In the genomic region with DNA sequence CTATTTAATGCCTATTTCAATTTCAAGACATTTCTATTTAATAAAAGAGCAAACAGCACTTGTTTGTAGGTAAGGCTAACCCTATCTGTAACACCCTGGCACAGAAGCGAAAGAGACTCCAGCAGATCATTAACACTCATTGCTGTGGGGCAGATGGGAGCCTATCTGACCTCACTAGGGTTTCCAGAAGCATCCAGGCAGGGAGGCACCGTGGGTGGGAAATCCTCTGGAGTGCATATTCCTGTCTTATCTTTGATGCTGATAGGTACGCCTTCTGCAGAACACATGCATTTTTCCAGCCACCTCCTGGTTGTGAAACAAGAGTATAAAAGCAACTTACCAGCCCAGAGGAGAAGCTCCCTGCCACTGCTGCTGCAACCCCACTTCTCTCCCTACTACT, we compare ENCODE assay signal across 28 cellular contexts.
DNase-seq lines count a peak whose midpoint lies in the region; ATAC-seq, FAIRE-seq and TF ChIP-seq lines count a peak whose summit lies in the region.
"Had no signal": no experiment of that assay in that cellular context is flagged by ENCODE, and none has a peak within 500 bp of the region (broad histone marks: within the 10 kb centered on the region; RNA-seq: fewer than 3 reads in every experiment).

No MANE protein-coding gene starts in this region.

- no peaks in the 10 kb centered on the region for H3K27me3 ChIP-seq in HUES6 (ENCODE audit: control insufficient read depth, insufficient read depth, low read length)
- no peaks in the 10 kb centered on the region for H3K27me3 ChIP-seq in body of pancreas
- H3K27me3 ChIP-seq: adrenal gland, esophagus squamous epithelium, gastroesophageal sphincter, Peyer's patch, SJCRH30 had no signal

- TF ChIP-seq POLR2A in body of pancreas (IDR thresholded peaks at IDR 0.05) (no peak), erythroblast (IDR thresholded peaks at IDR 0.05; ENCODE audit: low read length) (no peak)

- H3K36me3 Mint-ChIP-seq in progenitor cell of endocrine pancreas (ENCODE audit: insufficient read depth): peaks cover 16% of the 10 kb centered on the region
- H3K36me3 Mint-ChIP-seq: CD4-positive, CD25-positive, alpha-beta regulatory T cell; memory B cell had no signal

- H3K4me3 ChIP-seq in HUES6 (ENCODE audit: low read depth, low read length) (no peak overlapping the region), body of pancreas (no peak overlapping the region), kidney (ENCODE audit: low read length in 2 of 2) (peak overlapping the region; percentile 47 to 56)
- H3K4me3 ChIP-seq: adrenal gland, esophagus squamous epithelium, gastroesophageal sphincter, Peyer's patch, SJCRH30 had no signal

- peak overlapping the region; percentile 6 for H3K27ac Mint-ChIP-seq in progenitor cell of endocrine pancreas
- H3K27ac Mint-ChIP-seq: activated T-cell treated with anti-CD3 and anti-CD28 coated beads, Interleukin-2, amount 50 U/mL, for 72 hours; CD4-positive, CD25-positive, alpha-beta regulatory T cell; memory B cell had no signal

- FAIRE-seq in kidney (lab: Jason Lieb, UNC): peak; percentile 3
- FAIRE-seq: colon, GM19239 had no signal

- H3K9ac ChIP-seq in HUES6 (ENCODE audit: low read length) (peak overlapping the region; percentile 43), kidney (ENCODE audit: low read length in 2 of 2) (no peak overlapping the region)

- H3K4me3 Mint-ChIP-seq in progenitor cell of endocrine pancreas (ENCODE audit: low read depth): no peak overlapping the region
- H3K4me3 Mint-ChIP-seq: activated T-cell treated with anti-CD3 and anti-CD28 coated beads, Interleukin-2, amount 50 U/mL, for 72 hours; CD4-positive, CD25-positive, alpha-beta regulatory T cell; memory B cell had no signal

- ATAC-seq in body of pancreas: peak; percentile 43
- no peak for ATAC-seq in GM21737 (IDR thresholded peaks at IDR 0.05; ENCODE audit: unreplicated experiment)
- ATAC-seq: activated T-cell treated with anti-CD3 and anti-CD28 coated beads, Interleukin-2, amount 50 U/mL, for 72 hours; gastroesophageal sphincter had no signal

- H3K9me3 ChIP-seq in HUES6 (ENCODE audit: control insufficient read depth, insufficient read depth, low read depth, low read length): peaks cover 2% of the 10 kb centered on the region; the same call in 1 of the 2 replicates
- H3K9me3 ChIP-seq in body of pancreas: no peaks in the 10 kb centered on the region
- H3K9me3 ChIP-seq in kidney (ENCODE audit: control insufficient read depth in 1 of 2, low read length in 2 of 2): no peaks in the 10 kb centered on the region
- H3K9me3 ChIP-seq: adrenal gland, esophagus squamous epithelium, gastroesophageal sphincter, Peyer's patch, SJCRH30 had no signal

- H3K36me3 ChIP-seq in HUES6 (ENCODE audit: control insufficient read depth, insufficient read depth, low read length) (no peaks in the 10 kb centered on the region), body of pancreas (replicated peaks in 1 of 2; ENCODE audit: insufficient read depth in 1 of 2, low read depth in 2 of 2) (no peaks in the 10 kb centered on the region), kidney (ENCODE audit: control insufficient read depth in 1 of 2, insufficient read depth in 2 of 2, low read length in 2 of 2) (no peaks in the 10 kb centered on the region)
- H3K36me3 ChIP-seq: adrenal gland, esophagus squamous epithelium, gastroesophageal sphincter, Peyer's patch, SJCRH30 had no signal

- H3K27ac ChIP-seq in HUES6 (ENCODE audit: low read depth, low read length): no peak overlapping the region
- H3K27ac ChIP-seq in body of pancreas: peak overlapping the region in 2 of 4 donors; percentile 49 to 72
- peak overlapping the region; percentile 9 to 75 for H3K27ac ChIP-seq in kidney (ENCODE audit: low read depth in 2 of 2, low read length in 2 of 2)
- H3K27ac ChIP-seq: adrenal gland, esophagus squamous epithelium, gastroesophageal sphincter, Peyer's patch, SJCRH30 had no signal

- H3K9me3 Mint-ChIP-seq in progenitor cell of endocrine pancreas (ENCODE audit: low read depth): peaks cover 4% of the 10 kb centered on the region
- H3K9me3 Mint-ChIP-seq: activated T-cell treated with anti-CD3 and anti-CD28 coated beads, Interleukin-2, amount 50 U/mL, for 72 hours had no signal

- WGBS in body of pancreas, 2 donors: 30 to 47% methylated on average over 3 of the region's 3 CpGs

- H3K27me3 Mint-ChIP-seq in progenitor cell of endocrine pancreas: no peaks in the 10 kb centered on the region

- peaks cover 10% of the 10 kb centered on the region; the same call in 1 of the 2 replicates for H3K4me1 ChIP-seq in HUES6 (ENCODE audit: control insufficient read depth, insufficient read depth, low read length)
- peaks cover 25% of the 10 kb centered on the region for H3K4me1 ChIP-seq in body of pancreas
- H3K4me1 ChIP-seq in kidney (ENCODE audit: control insufficient read depth in 1 of 2, insufficient read depth in 1 of 2, low read depth in 1 of 2, low read length in 2 of 2): peaks cover 13 to 24% of the 10 kb centered on the region in 2 donors
- H3K4me1 ChIP-seq: Peyer's patch, SJCRH30 had no signal

- intact Hi-C loops in body of pancreas (cut with DNase I) (no loop called here), kidney (cut with DNase I) (no loop called here)

- TF ChIP-seq CTCF in body of pancreas (IDR thresholded peaks at IDR 0.05) (no peak), kidney (IDR thresholded peaks at IDR 0.05; ENCODE audit: borderline replicate concordance, extremely low read depth, insufficient read depth) (no peak), progenitor cell of endocrine pancreas (IDR thresholded peaks at IDR 0.05; ENCODE audit: unreplicated experiment) (no peak), GM10266 (IDR thresholded peaks at IDR 0.05; ENCODE audit: control insufficient read depth, insufficient read depth, low read depth, missing control alignments) (no peak)

- H3K4me1 Mint-ChIP-seq in progenitor cell of endocrine pancreas (ENCODE audit: low read depth): peaks cover 27% of the 10 kb centered on the region
- H3K4me1 Mint-ChIP-seq: CD4-positive, CD25-positive, alpha-beta regulatory T cell; memory B cell had no signal

- peak in 1 of 4 donors; percentile 27 for DNase-seq in body of pancreas
- DNase-seq in kidney: no peak
- no peak for DNase-seq in progenitor cell of endocrine pancreas (ENCODE audit: low spot score, unreplicated experiment)
- DNase-seq in GM10266 (ENCODE audit: extremely low spot score): no peak
- no peak for DNase-seq in erythroblast (lab: John Stamatoyannopoulos, UW)
- DNase-seq: activated CD4-positive, alpha-beta T cell treated with anti-CD3 and anti-CD28 coated beads for 1 hour; activated naive CD4-positive, alpha-beta T cell treated with Interleukin-2 at 50 U/mL for 16 hours; activated T-cell treated with anti-CD3 and anti-CD28 coated beads, Interleukin-2, amount 50 U/mL, for 72 hours; adrenal gland; CD4-positive, CD25-positive, alpha-beta regulatory T cell; effector CD8-positive, alpha-beta T cell; esophagus squamous epithelium; KBM-7; MM.1S; NCI-H1417 treated with DMSO at 0.1 percent for 48 hours; NCI-H524; Peyer's patch; retina; SJCRH30; stimulated activated CD4-positive, alpha-beta T cell treated with anti-CD3 and anti-CD28 coated beads, Interleukin-4, amount 100 ng/mL, for 24 hours; stimulated activated naive CD4-positive, alpha-beta T cell treated with Interleukin-2 at 50 U/mL for 16 hours; T-helper 1 cell had no signal

Comparison
In these comparisons a context has a peak if more than half of its experiments do, and no peak if none do; other contexts are left out.
1. H3K4me3 ChIP-seq: peak in kidney (2 of 2); none in HUES6 (single experiment) and body of pancreas (0 of 2).